9 cellular contexts compared by ENCODE assay signal in the genomic region with DNA sequence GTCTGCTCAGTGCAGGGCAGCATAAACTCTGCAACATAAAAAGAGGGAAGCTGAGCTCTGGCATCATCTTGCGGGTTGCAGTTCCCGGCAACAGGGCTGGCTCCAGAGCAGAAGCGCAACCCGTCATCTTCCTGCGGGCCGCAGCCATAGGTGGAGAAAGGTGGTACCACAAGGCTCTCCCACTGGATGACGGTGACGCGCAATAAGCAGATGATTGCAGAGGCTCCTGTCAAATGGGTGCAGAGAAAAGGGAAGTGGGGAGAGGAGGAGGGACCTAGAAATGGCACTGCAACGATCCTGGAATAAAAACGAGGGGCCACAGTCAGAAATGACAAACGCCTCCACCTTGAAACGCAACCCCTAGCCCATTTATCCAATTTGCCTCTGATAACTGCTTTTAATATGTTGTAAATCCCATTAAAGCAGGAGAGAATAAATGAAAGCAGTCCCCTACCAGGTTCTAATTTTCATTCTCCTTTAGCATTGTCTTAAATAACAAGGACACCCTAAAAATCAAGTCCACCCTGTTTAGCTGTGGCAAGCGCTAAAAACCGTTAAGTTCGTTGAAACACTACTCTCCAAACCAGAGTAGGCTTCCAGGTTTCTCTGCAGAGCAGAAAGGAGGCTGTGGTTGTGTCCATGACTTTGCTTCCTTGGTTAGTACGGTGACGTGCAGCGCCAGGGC. TPM values are rescaled to one million over a fixed set of nuclear protein-coding genes. Genes with fewer than 3 reads are reported as not detected.
A peak's percentile ranks its signal among the peaks of the same experiment; 100 is the strongest.
DNase-seq lines count a peak whose midpoint lies in the region; ATAC-seq, FAIRE-seq and TF ChIP-seq lines count a peak whose summit lies in the region.
"Had no signal": no experiment of that assay in that cellular context is flagged by ENCODE, and none has a peak within 500 bp of the region (broad histone marks: within the 10 kb centered on the region; RNA-seq: fewer than 3 reads in every experiment).

No MANE protein-coding gene starts in this region.

- no peaks in the 10 kb centered on the region for H3K23me2 ChIP-seq in H1 (ENCODE audit: low read depth, low read length)

- no peak for FAIRE-seq in H1 (lab: Jason Lieb, UNC)
- FAIRE-seq: frontal cortex had no signal

- H4K20me1 ChIP-seq in H1 (replicated peaks in 1 of 2; ENCODE audit: control insufficient read depth in 1 of 2, insufficient read depth in 2 of 2, low read length in 2 of 2): no peaks in the 10 kb centered on the region

- H3K14ac ChIP-seq in H1 (ENCODE audit: insufficient read length): no peak overlapping the region

- no peak overlapping the region for H3K56ac ChIP-seq in H1 (replicated peaks; ENCODE audit: insufficient read length, low read depth, low read length)

- peak overlapping the region; percentile 75 to 93 (median 89) for H3K27ac Mint-ChIP-seq in naive thymus-derived CD4-positive, alpha-beta T cell
- H3K27ac Mint-ChIP-seq in type B pancreatic cell: peak overlapping the region; percentile 66

- DNase-seq in DMS153 treated with DMSO at 0.1 percent for 48 hours (lab: John Stamatoyannopoulos, UW; ENCODE audit: unreplicated experiment) (peak; percentile 82), MV-4-11 (lab: John Stamatoyannopoulos, UW) (peak; percentile 98), SKM-1 treated with dmso at 0.1 percent for 144 hours (lab: John Stamatoyannopoulos, UW; ENCODE audit: unreplicated experiment) (peak; percentile 91), H1 (ENCODE audit: low read depth in 1 of 2, low spot score in 2 of 2) (no peak), type B pancreatic cell (ENCODE audit: extremely low spot score, unreplicated experiment) (no peak)
- peak in 7 of 9 donors; percentile 2 to 38 (median 13) for DNase-seq in naive thymus-derived CD4-positive, alpha-beta T cell

- no peak for TF ChIP-seq CTCF in H1 (IDR thresholded peaks at IDR 0.05; ENCODE audit: control extremely low read depth in 1 of 3, insufficient read depth in 1 of 3, low read depth in 1 of 3, low read length in 3 of 3)
- no peak for TF ChIP-seq CTCF in type B pancreatic cell (conservative IDR thresholded peaks at IDR 0.05)

- TF ChIP-seq POLR2A in H1 (IDR thresholded peaks at IDR 0.05; ENCODE audit: control extremely low read depth in 1 of 2, low read depth in 2 of 2, low read length in 2 of 2): no peak

- no peaks in the 10 kb centered on the region for H3K36me3 Mint-ChIP-seq in naive thymus-derived CD4-positive, alpha-beta T cell
- no peaks in the 10 kb centered on the region for H3K36me3 Mint-ChIP-seq in type B pancreatic cell

- peak overlapping the region; percentile 46 for H3K4ac ChIP-seq in H1 (replicated peaks; ENCODE audit: insufficient read length, low read depth, low read length)

- intact Hi-C loops in naive thymus-derived CD4-positive, alpha-beta T cell (cut with micrococcal nuclease): loop anchor here (1.0 to 2.0 kb wide), 10 partner anchors 30 to 382 kb away; a partner anchor contains a TSS

- H4K5ac ChIP-seq in H1 (ENCODE audit: insufficient read length, low read depth, low read length): no peak overlapping the region

- peak overlapping the region; percentile 19; the same call in 1 of the 2 replicates for H4K8ac ChIP-seq in H1 (ENCODE audit: extremely low read depth, insufficient read depth, low read length)

- peak overlapping the region; percentile 68 for H2BK12ac ChIP-seq in H1 (ENCODE audit: low read depth, low read length)

- H3K4me3 ChIP-seq in H1 (ENCODE audit: extremely low read depth in 1 of 4, insufficient read depth in 2 of 4, low read depth in 3 of 4, low read length in 4 of 4): peak overlapping the region in 2 of 4 experiments; percentile 62 to 74; a peak in 2 of 8 replicates
- no peak overlapping the region for H3K4me3 ChIP-seq in naive thymus-derived CD4-positive, alpha-beta T cell (ENCODE audit: low read length)

- peaks cover 0 to 7% (median 0%) of the 10 kb centered on the region in 5 donors for H3K27me3 Mint-ChIP-seq in naive thymus-derived CD4-positive, alpha-beta T cell
- H3K27me3 Mint-ChIP-seq in type B pancreatic cell: no peaks in the 10 kb centered on the region

- no peaks in the 10 kb centered on the region for H3K36me3 ChIP-seq in H1 (ENCODE audit: control insufficient read depth in 2 of 4, insufficient read depth in 4 of 4, low read length in 3 of 4)
- H3K36me3 ChIP-seq in naive thymus-derived CD4-positive, alpha-beta T cell (ENCODE audit: control insufficient read depth in 2 of 3, insufficient read depth in 3 of 3, low read length in 3 of 3): no peaks in the 10 kb centered on the region

- H3K4me2 ChIP-seq in H1 (ENCODE audit: insufficient read depth in 1 of 2, low read depth in 2 of 2, low read length in 2 of 2): peak overlapping the region in 1 of 2 experiments; percentile 10; a peak in 2 of 4 replicates

- H3K27me3 ChIP-seq in H1 (replicated peaks in 1 of 4; ENCODE audit: control insufficient read depth in 3 of 4, extremely low read depth in 1 of 4, insufficient read depth in 3 of 4, low read length in 3 of 4): peaks cover 0 to 2% (median 0%) of the 10 kb centered on the region in 4 experiments; a peak in 2 of 7 replicates
- H3K27me3 ChIP-seq in naive thymus-derived CD4-positive, alpha-beta T cell (ENCODE audit: control insufficient read depth in 2 of 2, insufficient read depth in 2 of 2, low read length in 2 of 2): no peaks in the 10 kb centered on the region

- H3K9ac ChIP-seq in H1 (replicated peaks in 1 of 4; ENCODE audit: extremely low read depth in 1 of 4, low read depth in 3 of 4, low read length in 3 of 4): no peak overlapping the region

- TF ChIP-seq EP300 in H1 (IDR thresholded peaks at IDR 0.05; ENCODE audit: borderline replicate concordance in 1 of 2, low read depth in 2 of 2, low read length in 2 of 2): no peak

- no peak overlapping the region for H3K23ac ChIP-seq in H1 (ENCODE audit: insufficient read length)

- no peak for TF ChIP-seq RAD21 in H1 (IDR thresholded peaks at IDR 0.05 in 1 of 2, conservative IDR thresholded peaks at IDR 0.05 in 1 of 2; ENCODE audit: low read depth in 2 of 2, low read length in 2 of 2)

- CTCF ChIA-PET in H1 (lab: Charles Lee; ENCODE audit: partially characterized antibody): interaction anchor here (0.9 to 3.8 kb wide), 12 partner anchors 10 to 147 kb away, joined by 3 to 34 read pairs (median 4); a partner anchor contains a TSS
- CTCF ChIA-PET in naive thymus-derived CD4-positive, alpha-beta T cell (lab: Charles Lee): interaction anchor here (1.0 to 2.9 kb wide), 5 partner anchors 26 to 164 kb away, joined by 3 to 20 read pairs (median 3); a partner anchor contains a TSS

- no peaks in the 10 kb centered on the region for H3K9me3 ChIP-seq in H1 (ENCODE audit: insufficient read depth in 2 of 2, low read depth in 1 of 2, low read length in 1 of 2)
- H3K9me3 ChIP-seq in naive thymus-derived CD4-positive, alpha-beta T cell (ENCODE audit: control insufficient read depth in 2 of 3, low read length in 3 of 3): no peaks in the 10 kb centered on the region

- ATAC-seq in naive thymus-derived CD4-positive, alpha-beta T cell: peak; percentile 65
- no peak for ATAC-seq in HG03442 (IDR thresholded peaks at IDR 0.05; ENCODE audit: unreplicated experiment)
- no peak for ATAC-seq in HG03139 (IDR thresholded peaks at IDR 0.05; ENCODE audit: unreplicated experiment)

- no peaks in the 10 kb centered on the region for H3K9me3 Mint-ChIP-seq in naive thymus-derived CD4-positive, alpha-beta T cell
- H3K9me3 Mint-ChIP-seq in type B pancreatic cell: no peaks in the 10 kb centered on the region

- peak overlapping the region; percentile 92; the same call in 1 of the 2 replicates for H2BK15ac ChIP-seq in H1 (ENCODE audit: low read length)

- peak overlapping the region; percentile 68 to 89 (median 85) for H3K4me3 Mint-ChIP-seq in naive thymus-derived CD4-positive, alpha-beta T cell
- peak overlapping the region; percentile 91 for H3K4me3 Mint-ChIP-seq in type B pancreatic cell

- 76% methylated on average over 18 of the region's 19 CpGs; no CpG with 5 or more reads in 1 of the 2 experiments for WGBS in H1 (ENCODE audit: extremely low coverage in 1 of 2, insufficient coverage in 1 of 2, insufficient read length in 1 of 2, insufficient replicate concordance in 2 of 2, low coverage in 1 of 2, low lambda C conversion rate in 2 of 2, missing lambda C conversion rate in 1 of 2), 2 experiments

- H3K4me1 ChIP-seq in H1 (replicated peaks in 1 of 4; ENCODE audit: control insufficient read depth in 3 of 4, insufficient read depth in 4 of 4, low read length in 3 of 4): peaks cover 3 to 13% (median 7%) of the 10 kb centered on the region in 4 experiments
- peaks cover 0 to 7% of the 10 kb centered on the region in 2 donors for H3K4me1 ChIP-seq in naive thymus-derived CD4-positive, alpha-beta T cell (ENCODE audit: control insufficient read depth in 2 of 2, insufficient read depth in 2 of 2, low read length in 2 of 2)

- H2AK5ac ChIP-seq in H1 (ENCODE audit: low read depth, low read length): peak overlapping the region; percentile 43; the same call in 1 of the 2 replicates

- peaks cover 0 to 12% (median 9%) of the 10 kb centered on the region in 7 donors for H3K4me1 Mint-ChIP-seq in naive thymus-derived CD4-positive, alpha-beta T cell
- peaks cover 34% of the 10 kb centered on the region for H3K4me1 Mint-ChIP-seq in type B pancreatic cell (ENCODE audit: unreplicated experiment)

- H2AFZ ChIP-seq in H1 (ENCODE audit: low read length): peak overlapping the region; percentile 92

- peak overlapping the region; percentile 88; the same call in 1 of the 2 replicates for H2BK20ac ChIP-seq in H1 (ENCODE audit: low read length)

- no peak overlapping the region for H3K27ac ChIP-seq in H1 (ENCODE audit: low read depth, low read length)
- peak overlapping the region; percentile 66 for H3K27ac ChIP-seq in naive thymus-derived CD4-positive, alpha-beta T cell (ENCODE audit: low read depth, low read length)

- POLR2A ChIA-PET in H1 (lab: Charles Lee; ENCODE audit: partially characterized antibody): interaction anchor here (0.8 to 2.4 kb wide), 3 partner anchors 31 to 103 kb away, joined by 3 to 17 read pairs (median 6); a partner anchor contains a TSS
- POLR2A ChIA-PET in naive thymus-derived CD4-positive, alpha-beta T cell (lab: Charles Lee): interaction anchor here (5.2 to 5.3 kb wide), 2 partner anchors 46 to 103 kb away, joined by 38 to 39 read pairs; a partner anchor contains a TSS

- no peak overlapping the region for H2BK120ac ChIP-seq in H1 (replicated peaks; ENCODE audit: low read depth, low read length)

- no peaks in the 10 kb centered on the region for H3K79me2 ChIP-seq in H1 (ENCODE audit: control insufficient read depth in 1 of 2, insufficient read depth in 2 of 2, low read length in 2 of 2)

- H4K91ac ChIP-seq in H1 (replicated peaks; ENCODE audit: insufficient read length, low read length): peak overlapping the region; percentile 76

- no peaks in the 10 kb centered on the region for H3K79me1 ChIP-seq in H1 (ENCODE audit: low read depth, low read length)

- H2BK5ac ChIP-seq in H1 (ENCODE audit: low read depth, low read length): peak overlapping the region; percentile 66; the same call in 1 of the 2 replicates

- H3K18ac ChIP-seq in H1 (ENCODE audit: extremely low read depth, low read length): peak overlapping the region; percentile 56; the same call in 1 of the 2 replicates

RNA-seq across cellular contexts. Expression of a gene that starts 30.9 kb away (rescaled TPM):
- 504 and 533 TPM in 2 replicates for total RNA-seq in H1 (2021; fragmentation: NEBNext Ultra II Directional; extraction: Animal tissue kit (Norgen Biotek cat#: 25700))
- polyA plus RNA-seq in H1 (2011; rRNA removed): 2,291 and 3,101 TPM in 2 replicates
- 1,714 TPM for polyA plus RNA-seq in H1 (2011; cell fraction: cytosol; rRNA removed)
- polyA plus RNA-seq in H1 (2011; cell fraction: nucleus; rRNA removed): 1,150 TPM
- 608 to 791 TPM (median 729 TPM) in 4 replicates for polyA plus RNA-seq in H1 (2012, experiment 1 of 2)
- polyA plus RNA-seq in H1 (2012, experiment 2 of 2): 956 TPM
- polyA plus RNA-seq in H1 (2013, experiment 1 of 2): 790 TPM
- polyA plus RNA-seq in H1 (2013, experiment 2 of 2): 784 TPM
- polyA minus RNA-seq in H1 (2011; rRNA and poly(A)+ RNA removed): 1,805 and 2,020 TPM in 2 replicates
- polyA minus RNA-seq in H1 (2011; cell fraction: cytosol; rRNA and poly(A)+ RNA removed): 369 TPM
- polyA minus RNA-seq in H1 (2011; cell fraction: nucleus; rRNA and poly(A)+ RNA removed): 350 TPM
- total RNA-seq in naive thymus-derived CD4-positive, alpha-beta T cell: 100 to 1,000 TPM in 1 of 5 experiments, 10 to 100 TPM in 4; 17.9 to 195 (median 24.1) TPM
- 10 to 100 TPM; 21.5 to 23.1 TPM for polyA plus RNA-seq in naive thymus-derived CD4-positive, alpha-beta T cell
- 187 and 221 TPM in 2 replicates for total RNA-seq in type B pancreatic cell (ENCODE audit: low replicate concordance)

RNA-seq across cellular contexts. Expression of a gene that starts 45.1 kb away (rescaled TPM):
- 283 and 290 TPM in 2 replicates for total RNA-seq in H1 (2021; fragmentation: NEBNext Ultra II Directional; extraction: Animal tissue kit (Norgen Biotek cat#: 25700))
- 789 and 1,018 TPM in 2 replicates for polyA plus RNA-seq in H1 (2011; rRNA removed)
- 669 TPM for polyA plus RNA-seq in H1 (2011; cell fraction: cytosol; rRNA removed)
- 588 TPM for polyA plus RNA-seq in H1 (2011; cell fraction: nucleus; rRNA removed)
- 287 to 339 TPM (median 327 TPM) in 4 replicates for polyA plus RNA-seq in H1 (2012, experiment 1 of 2)
- polyA plus RNA-seq in H1 (2012, experiment 2 of 2): 552 TPM
- polyA plus RNA-seq in H1 (2013, experiment 1 of 2): 342 TPM
- polyA plus RNA-seq in H1 (2013, experiment 2 of 2): 310 TPM
- 638 and 677 TPM in 2 replicates for polyA minus RNA-seq in H1 (2011; rRNA and poly(A)+ RNA removed)
- 160 TPM for polyA minus RNA-seq in H1 (2011; cell fraction: cytosol; rRNA and poly(A)+ RNA removed)
- polyA minus RNA-seq in H1 (2011; cell fraction: nucleus; rRNA and poly(A)+ RNA removed): 161 TPM
- total RNA-seq in naive thymus-derived CD4-positive, alpha-beta T cell: 100 to 1,000 TPM in 2 of 5 experiments, 10 to 100 TPM in 3; 61.8 to 492 (median 98.8) TPM
- polyA plus RNA-seq in naive thymus-derived CD4-positive, alpha-beta T cell: 100 to 1,000 TPM; 176 to 178 TPM
- 211 and 489 TPM in 2 replicates for total RNA-seq in type B pancreatic cell (ENCODE audit: low replicate concordance)

Comparison
In these comparisons a context has a peak if more than half of its experiments do, and no peak if none do; other contexts are left out.
1. DNase-seq: peak in DMS153 treated with DMSO at 0.1 percent for 48 hours (single experiment), MV-4-11 (single experiment), SKM-1 treated with dmso at 0.1 percent for 144 hours (single experiment) and naive thymus-derived CD4-positive, alpha-beta T cell (7 of 9); none in H1 (0 of 2) and type B pancreatic cell (single experiment).